6 cellular contexts compared by ENCODE assay signal in genomic region chr1:3234956-3235355, GRCh38.
"Had no signal": no experiment of that assay in that cellular context is flagged by ENCODE, and none has a peak within 500 bp of the region (broad histone marks: within the 10 kb centered on the region; RNA-seq: fewer than 3 reads in every experiment).

No MANE protein-coding gene starts in this region.

- H3K4me3 ChIP-seq: K562 had no signal

- FAIRE-seq: HTR-8/SVneo, K562 had no signal

- H3K27ac ChIP-seq: HL-60 had no signal

- ATAC-seq: K562 had no signal

- DNase-seq: IMR-90, KBM-7, KG1 had no signal
